8 cellular contexts compared by ENCODE assay signal in genomic region chr1:117366982-117367768, GRCh38. TPM values are rescaled to one million over a fixed set of nuclear protein-coding genes. Genes with fewer than 3 reads are reported as not detected.
DNase-seq lines count a peak whose midpoint lies in the region; ATAC-seq, FAIRE-seq and TF ChIP-seq lines count a peak whose summit lies in the region.

Gene MAN1A2, plus strand, starts transcription at chr1:117367449. Its CDS starts 735 bp downstream, at chr1:117368184.

- no peaks in the 10 kb centered on the region for H3K9me3 Mint-ChIP-seq in T-helper 1 cell treated with Interleukin-12 subunit alpha and Interleukin-12 subunit beta and Interleukin-4 antibody, amounts not matched to agents 30 μg/mL and 1 μg/mL, for 36 hours

- H3K9me3 ChIP-seq in MG63 (no peaks in the 10 kb centered on the region), left ventricle myocardium inferior (replicated peaks) (no peaks in the 10 kb centered on the region), psoas muscle (no peaks in the 10 kb centered on the region)

- H3K4me1 Mint-ChIP-seq in T-helper 1 cell treated with Interleukin-12 subunit alpha and Interleukin-12 subunit beta and Interleukin-4 antibody, amounts not matched to agents 30 μg/mL and 1 μg/mL, for 36 hours (ENCODE audit: low read depth), result peaks cover 50% of the 10 kb centered on the region

- peak within 1 kb of the TSS; percentile 99 for H3K27ac ChIP-seq in left ventricle myocardium inferior (replicated peaks)
- peak within 1 kb of the TSS; percentile 95 for H3K27ac ChIP-seq in psoas muscle

- peak within 1 kb of the TSS; percentile 82 for H3K4me3 ChIP-seq in H7 (ENCODE audit: insufficient read depth, low read depth, low read length)
- peak within 1 kb of the TSS; percentile 84 for H3K4me3 ChIP-seq in MG63
- peak within 1 kb of the TSS; percentile 91 for H3K4me3 ChIP-seq in left ventricle myocardium inferior
- H3K4me3 ChIP-seq in psoas muscle, result peak within 1 kb of the TSS; percentile 71

- CTCF ChIA-PET in GM10248 (lab: Yijun Ruan, JAX), result no interaction called here

- H3K27me3 Mint-ChIP-seq in T-helper 1 cell treated with Interleukin-12 subunit alpha and Interleukin-12 subunit beta and Interleukin-4 antibody, amounts not matched to agents 30 μg/mL and 1 μg/mL, for 36 hours (ENCODE audit: low read depth), result no peaks in the 10 kb centered on the region

- no peak for FAIRE-seq in urothelium cell line (lab: Jason Lieb, UNC)

- H3K27ac Mint-ChIP-seq in T-helper 1 cell treated with Interleukin-12 subunit alpha and Interleukin-12 subunit beta and Interleukin-4 antibody, amounts not matched to agents 30 μg/mL and 1 μg/mL, for 36 hours, result peak within 1 kb of the TSS; percentile 94

- H3K36me3 Mint-ChIP-seq in T-helper 1 cell treated with Interleukin-12 subunit alpha and Interleukin-12 subunit beta and Interleukin-4 antibody, amounts not matched to agents 30 μg/mL and 1 μg/mL, for 36 hours (ENCODE audit: low read depth), result peaks cover 4% of the 10 kb centered on the region

- ATAC-seq in psoas muscle, result peak; percentile 89 to 91 (median 90)

- POLR2A ChIA-PET in GM10248 (lab: Yijun Ruan, JAX), result interaction anchor here (0.6 to 0.9 kb wide), 2 partner anchors 32 to 476 kb away, joined by 3 read pairs; no protein-coding TSS in a partner anchor

- H3K27me3 ChIP-seq in H7 (ENCODE audit: control insufficient read depth, insufficient read depth, low read length), result peaks cover 6% of the 10 kb centered on the region
- H3K27me3 ChIP-seq in MG63, result no peaks in the 10 kb centered on the region
- no peaks in the 10 kb centered on the region for H3K27me3 ChIP-seq in left ventricle myocardium inferior (ENCODE audit: low read depth)
- H3K27me3 ChIP-seq in psoas muscle (ENCODE audit: insufficient read depth in 3 of 3, low read length in 2 of 3), result no peaks in the 10 kb centered on the region

- whole genome bisulfite sequencing in psoas muscle, 3 donors, result 0 to 1% (median 0%) methylated on average over 41 to 89 of the region's 93 CpGs

- DNase-seq in GM10248 (ENCODE audit: extremely low spot score) (peak; percentile 83), H7 (peak; percentile 85), MG63 (peak; percentile 92), amygdala (lab: John Stamatoyannopoulos, UW) (peak; percentile 37 to 90 (median 74)), left ventricle myocardium inferior (peak; percentile 92), psoas muscle (peak; percentile 89 to 95), urothelium cell line (ENCODE audit: low spot score) (peak; percentile 92)

- intact Hi-C loops in left ventricle myocardium inferior (cut with micrococcal nuclease), result no loop called here
- intact Hi-C loops in psoas muscle (cut with DNase I), result loop anchor here in 1 of 2 donors (5.0 kb wide), 3 partner anchors 220 to 245 kb away; partner anchors contain the start of genes TENT5C and TRIM45

- H3K36me3 ChIP-seq in H7 (replicated peaks; ENCODE audit: control insufficient read depth, insufficient read depth, low read length) (no peaks in the 10 kb centered on the region), MG63 (no peaks in the 10 kb centered on the region), left ventricle myocardium inferior (no peaks in the 10 kb centered on the region), psoas muscle (ENCODE audit: insufficient read depth in 1 of 2, low read depth in 1 of 2) (no peaks in the 10 kb centered on the region)

- no peak for TF ChIP-seq CTCF in GM10248 (IDR thresholded peaks at IDR 0.05; ENCODE audit: control extremely low read depth, extremely low read depth, low read depth, missing control alignments)
- no peak for TF ChIP-seq CTCF in left ventricle myocardium inferior (IDR thresholded peaks at IDR 0.05; ENCODE audit: borderline replicate concordance)
- TF ChIP-seq CTCF in psoas muscle (IDR thresholded peaks at IDR 0.05), result no peak

- H3K4me3 Mint-ChIP-seq in T-helper 1 cell treated with Interleukin-12 subunit alpha and Interleukin-12 subunit beta and Interleukin-4 antibody, amounts not matched to agents 30 μg/mL and 1 μg/mL, for 36 hours, result peak within 1 kb of the TSS; percentile 93

- H3K4me1 ChIP-seq in left ventricle myocardium inferior, result peaks cover 81% of the 10 kb centered on the region
- peaks cover 22% of the 10 kb centered on the region for H3K4me1 ChIP-seq in psoas muscle

RNA-seq across cellular contexts. Expression of gene MAN1A2, which starts in this region (rescaled TPM):
- total RNA-seq in H7 (2014; rRNA removed; shearing (Covaris generic)), result 16.0 and 17.8 TPM in 2 replicates
- total RNA-seq in MG63 (2014; rRNA removed; shearing (Covaris generic); ENCODE audit: low replicate concordance), result 22.0 and 22.9 TPM in 2 replicates
- total RNA-seq in left ventricle myocardium inferior (23.3 TPM), psoas muscle (10 to 100 TPM; 19.8 to 35.0 (median 27.0) TPM)
- 10 to 100 TPM in 1 of 3 donors, 1 to 10 TPM in 2; 4.0 to 15.6 (median 4.9) TPM for polyA plus RNA-seq in psoas muscle

Comparison
In these comparisons a context has a peak if more than half of its experiments do, and no peak if none do; other contexts are left out.
1. Peak in every context shown above with its lines: DNase-seq, ATAC-seq, H3K4me3 ChIP-seq and H3K27ac ChIP-seq.